In the genomic region with DNA sequence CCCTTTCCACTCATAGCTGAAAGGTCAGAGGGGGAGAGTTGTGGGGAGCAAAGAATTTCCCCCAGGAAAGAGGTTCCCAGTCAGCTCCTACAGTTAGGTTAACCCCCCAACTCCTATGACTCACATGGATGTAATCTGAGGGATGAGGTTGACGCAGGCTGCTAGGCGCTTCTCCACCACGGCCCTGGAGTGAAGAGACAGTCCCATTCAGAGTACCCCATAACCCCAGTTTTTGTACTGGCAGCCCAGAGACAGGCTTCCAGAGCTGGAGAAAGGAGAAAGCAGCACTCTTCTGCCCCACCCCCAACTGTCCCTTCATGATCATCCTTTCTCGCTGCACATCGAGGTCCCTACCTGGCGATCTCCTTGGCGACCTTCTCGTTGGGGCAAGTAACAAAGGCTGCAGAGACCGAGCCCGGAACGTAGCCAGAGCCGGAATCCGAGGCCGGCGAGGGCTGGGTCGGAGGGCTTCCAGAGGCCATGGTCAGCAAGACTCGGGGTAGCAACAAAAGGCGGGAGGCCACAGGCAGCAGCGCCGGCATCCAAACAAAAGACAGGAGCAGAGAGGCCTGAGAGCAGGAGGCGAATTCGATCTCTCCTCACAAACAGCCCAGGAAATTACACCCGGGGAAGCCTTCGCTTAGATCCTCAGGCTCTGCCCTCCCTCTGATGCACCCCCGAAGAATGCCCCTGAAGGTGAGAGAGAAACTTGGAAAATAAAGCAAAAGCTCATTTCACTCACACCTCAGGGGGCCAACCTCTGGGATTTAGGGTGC, we compare ENCODE assay signal across 6 cellular contexts. TPM values are rescaled to one million over a fixed set of nuclear protein-coding genes. Genes with fewer than 3 reads are reported as not detected.
DNase-seq lines count a peak whose midpoint lies in the region; ATAC-seq lines count a peak whose summit lies in the region.

No MANE protein-coding gene starts in this region.

- DNase-seq in HT1080 (ENCODE audit: low read depth) = peak; percentile 80
- DNase-seq in activated naive CD8-positive, alpha-beta T cell treated with anti-CD3 and anti-CD28 coated beads for 36 hours = no peak
- peak; percentile 46 for DNase-seq in mesendoderm
- DNase-seq in HPDE6-E6E7 (ENCODE audit: extremely low spot score) = no peak
- no peak for DNase-seq in NCI-H1417 treated with DMSO at 0.1 percent for 48 hours (lab: John Stamatoyannopoulos, UW)

- peak overlapping the region; percentile 63 for H3K4me2 ChIP-seq in mesendoderm (ENCODE audit: low read length)

- no peak overlapping the region for H3K18ac ChIP-seq in mesendoderm (ENCODE audit: low read length)

- no peak overlapping the region for H2BK15ac ChIP-seq in mesendoderm (replicated peaks; ENCODE audit: low read depth)

- peak overlapping the region; percentile 66 for H3K4ac ChIP-seq in mesendoderm (ENCODE audit: low read depth, low read length)

- peaks cover 27% of the 10 kb centered on the region for H3K79me2 ChIP-seq in mesendoderm (ENCODE audit: control insufficient read depth, insufficient read depth, low read length)

- no peak overlapping the region for H4K8ac ChIP-seq in mesendoderm (ENCODE audit: low read depth, low read length)

- no peak overlapping the region for H2BK120ac ChIP-seq in mesendoderm (ENCODE audit: low read depth, low read length)

- no peaks in the 10 kb centered on the region for H3K27me3 ChIP-seq in mesendoderm (ENCODE audit: insufficient read depth, low read length, poor library complexity)

- peak overlapping the region; percentile 62 for H3K27ac ChIP-seq in mesendoderm (ENCODE audit: low read depth, low read length)

- no peak overlapping the region for H2BK5ac ChIP-seq in mesendoderm (ENCODE audit: low read length)

- no peak for ATAC-seq in HG03354 (IDR thresholded peaks at IDR 0.05; ENCODE audit: poor library complexity, severe bottlenecking, unreplicated experiment)

- no peak overlapping the region for H3K23ac ChIP-seq in mesendoderm (ENCODE audit: low read length)

- peak overlapping the region; percentile 99 for H3K27ac Mint-ChIP-seq in activated naive CD8-positive, alpha-beta T cell treated with anti-CD3 and anti-CD28 coated beads for 36 hours

- no peak overlapping the region for H4K5ac ChIP-seq in mesendoderm (ENCODE audit: low read length)

- H3K36me3 Mint-ChIP-seq in activated naive CD8-positive, alpha-beta T cell treated with anti-CD3 and anti-CD28 coated beads for 36 hours = peaks cover 16% of the 10 kb centered on the region

- H3K27me3 Mint-ChIP-seq in activated naive CD8-positive, alpha-beta T cell treated with anti-CD3 and anti-CD28 coated beads for 36 hours = no peaks in the 10 kb centered on the region

- no peak overlapping the region for H2AK5ac ChIP-seq in mesendoderm (ENCODE audit: low read length)

- H3K4me3 Mint-ChIP-seq in activated naive CD8-positive, alpha-beta T cell treated with anti-CD3 and anti-CD28 coated beads for 36 hours = peak overlapping the region; percentile 96

- peak overlapping the region; percentile 67 for H3K4me3 ChIP-seq in mesendoderm (ENCODE audit: low read length)

- peak overlapping the region; percentile 78 for H3K56ac ChIP-seq in mesendoderm (ENCODE audit: low read length)

- peaks cover 21% of the 10 kb centered on the region for H3K79me1 ChIP-seq in mesendoderm (ENCODE audit: low read length)

- peaks cover 59% of the 10 kb centered on the region for H3K4me1 Mint-ChIP-seq in activated naive CD8-positive, alpha-beta T cell treated with anti-CD3 and anti-CD28 coated beads for 36 hours

- WGBS in mesendoderm (ENCODE audit: extremely low coverage, insufficient coverage, low lambda C conversion rate) = no CpG with 5 or more reads among the region's 25 CpGs

- peaks cover 3% of the 10 kb centered on the region for H3K36me3 ChIP-seq in mesendoderm (ENCODE audit: control insufficient read depth, insufficient read depth, low read length)

- no peaks in the 10 kb centered on the region for H3K9me3 Mint-ChIP-seq in activated naive CD8-positive, alpha-beta T cell treated with anti-CD3 and anti-CD28 coated beads for 36 hours

- H3K4me1 ChIP-seq in mesendoderm (ENCODE audit: control insufficient read depth, low read depth, low read length) = peaks cover 7% of the 10 kb centered on the region

- peak overlapping the region; percentile 71 for H3K9ac ChIP-seq in mesendoderm (ENCODE audit: low read length)

RNA-seq across cellular contexts. Expression of a gene that starts 0.6 kb away (rescaled TPM):
- total RNA-seq in HT1080 (2014; rRNA removed; shearing (Covaris generic)) = 266 and 270 TPM in 2 replicates
- 173 and 193 TPM in 2 replicates for polyA plus RNA-seq in HT1080 (2015; cell fraction: cytosol; rRNA removed)
- 95.1 and 106 TPM in 2 replicates for polyA plus RNA-seq in HT1080 (2015; cell fraction: nucleus; rRNA removed)
- total RNA-seq in activated naive CD8-positive, alpha-beta T cell treated with anti-CD3 and anti-CD28 coated beads for 36 hours = 100 to 1,000 TPM; 125 to 126 TPM
- polyA plus RNA-seq in mesendoderm (2013, experiment 1 of 2) = 227 TPM
- 219 TPM for polyA plus RNA-seq in mesendoderm (2013, experiment 2 of 2)

RNA-seq across cellular contexts. Expression of a gene that starts 2.5 kb away (rescaled TPM):
- total RNA-seq in HT1080 (2014; rRNA removed; shearing (Covaris generic)) = 1.4 and 1.7 TPM in 2 replicates
- polyA plus RNA-seq in HT1080 (2015; cell fraction: cytosol; rRNA removed) = 3.1 and 3.2 TPM in 2 replicates
- polyA plus RNA-seq in HT1080 (2015; cell fraction: nucleus; rRNA removed) = 26.4 and 32.3 TPM in 2 replicates
- 10 to 100 TPM; 26.4 to 29.3 TPM for total RNA-seq in activated naive CD8-positive, alpha-beta T cell treated with anti-CD3 and anti-CD28 coated beads for 36 hours
- 42.1 TPM for polyA plus RNA-seq in mesendoderm (2013, experiment 1 of 2)
- polyA plus RNA-seq in mesendoderm (2013, experiment 2 of 2) = 54.9 TPM

RNA-seq across cellular contexts. Expression of a gene that starts 6.5 kb away (rescaled TPM):
- total RNA-seq in HT1080 (2014; rRNA removed; shearing (Covaris generic)) = 27.0 and 30.8 TPM in 2 replicates
- 30.8 and 36.3 TPM in 2 replicates for polyA plus RNA-seq in HT1080 (2015; cell fraction: cytosol; rRNA removed)
- 104 and 109 TPM in 2 replicates for polyA plus RNA-seq in HT1080 (2015; cell fraction: nucleus; rRNA removed)
- total RNA-seq in activated naive CD8-positive, alpha-beta T cell treated with anti-CD3 and anti-CD28 coated beads for 36 hours = 10 to 100 TPM; 23.5 to 26.0 TPM
- polyA plus RNA-seq in mesendoderm (2013, experiment 1 of 2) = 22.8 TPM
- polyA plus RNA-seq in mesendoderm (2013, experiment 2 of 2) = 22.2 TPM

RNA-seq across cellular contexts. Expression of a gene that starts 25.7 kb away (rescaled TPM):
- 80.5 and 105 TPM in 2 replicates for total RNA-seq in HT1080 (2014; rRNA removed; shearing (Covaris generic))
- polyA plus RNA-seq in HT1080 (2015; cell fraction: cytosol; rRNA removed) = 43.6 and 54.4 TPM in 2 replicates
- 157 and 158 TPM in 2 replicates for polyA plus RNA-seq in HT1080 (2015; cell fraction: nucleus; rRNA removed)
- total RNA-seq in activated naive CD8-positive, alpha-beta T cell treated with anti-CD3 and anti-CD28 coated beads for 36 hours = 10 to 100 TPM; 74.1 to 76.9 TPM
- 44.8 TPM for polyA plus RNA-seq in mesendoderm (2013, experiment 1 of 2)
- polyA plus RNA-seq in mesendoderm (2013, experiment 2 of 2) = 46.4 TPM

RNA-seq across cellular contexts. Expression of a gene that starts 37.1 kb away (rescaled TPM):
- 8.2 and 8.4 TPM in 2 replicates for total RNA-seq in HT1080 (2014; rRNA removed; shearing (Covaris generic))
- polyA plus RNA-seq in HT1080 (2015; cell fraction: cytosol; rRNA removed) = 8.4 and 9.5 TPM in 2 replicates
- 16.9 and 18.2 TPM in 2 replicates for polyA plus RNA-seq in HT1080 (2015; cell fraction: nucleus; rRNA removed)
- total RNA-seq in activated naive CD8-positive, alpha-beta T cell treated with anti-CD3 and anti-CD28 coated beads for 36 hours = 10 to 100 TPM; 11.3 to 11.7 TPM
- 15.1 TPM for polyA plus RNA-seq in mesendoderm (2013, experiment 1 of 2)
- polyA plus RNA-seq in mesendoderm (2013, experiment 2 of 2) = 15.5 TPM

Comparison
In these comparisons a context has a peak if more than half of its experiments do, and no peak if none do; other contexts are left out.
1. DNase-seq: peak in HT1080 (single experiment) and mesendoderm (single experiment); none in activated naive CD8-positive, alpha-beta T cell treated with anti-CD3 and anti-CD28 coated beads for 36 hours (single experiment), HPDE6-E6E7 (single experiment) and NCI-H1417 treated with DMSO at 0.1 percent for 48 hours (single experiment).
2. RNA of a gene that starts 2.5 kb away (total RNA-seq): 26.4 to 29.3 TPM in activated naive CD8-positive, alpha-beta T cell treated with anti-CD3 and anti-CD28 coated beads for 36 hours; 1.4 to 1.7 TPM in HT1080; every median in the first group is over 10 times any median in the second.